ENCODE assay signal across 14 cellular contexts in the genomic region with DNA sequence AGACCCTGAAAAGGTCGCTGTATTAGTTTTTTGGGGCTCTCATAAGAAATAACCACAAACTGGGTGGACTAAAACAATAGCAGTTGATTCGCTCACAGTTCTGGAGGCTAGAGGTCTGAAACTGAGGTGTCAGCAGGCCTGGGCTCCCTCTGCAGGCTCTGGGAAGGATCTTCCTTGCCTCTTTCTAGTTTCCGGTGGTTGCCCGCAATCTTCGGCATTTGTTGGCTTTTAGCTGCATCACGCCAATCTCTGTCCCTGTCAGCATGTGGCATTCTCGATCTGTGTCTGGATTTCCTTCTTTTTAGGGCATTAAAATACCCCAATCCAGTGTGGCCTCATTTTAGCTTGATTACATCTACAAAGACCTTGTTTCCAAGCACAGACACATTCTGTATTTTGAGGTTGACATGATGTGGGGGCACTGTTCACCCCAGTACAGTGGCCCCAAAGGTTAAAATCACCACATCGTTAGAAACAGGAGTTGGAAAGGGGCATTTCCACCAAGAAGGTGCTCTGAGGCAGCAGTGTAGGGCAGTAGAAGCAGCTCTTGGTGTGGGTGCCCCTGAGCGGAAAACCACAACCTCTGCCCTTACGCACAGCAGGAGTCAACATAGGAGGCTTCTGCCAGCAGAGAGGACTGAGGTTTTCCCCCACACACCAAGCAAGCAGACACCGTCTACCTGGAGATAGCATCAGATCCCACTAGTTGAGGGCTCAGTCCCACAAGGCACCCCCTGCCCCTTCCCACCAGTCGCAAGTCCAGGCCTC. TPM values are rescaled to one million over a fixed set of nuclear protein-coding genes. Genes with fewer than 3 reads are reported as not detected.
DNase-seq lines count a peak whose midpoint lies in the region; ATAC-seq and TF ChIP-seq lines count a peak whose summit lies in the region.
"Had no signal": no experiment of that assay in that cellular context is flagged by ENCODE, and none has a peak within 500 bp of the region (broad histone marks: within the 10 kb centered on the region; RNA-seq: fewer than 3 reads in every experiment).

No MANE protein-coding gene starts in this region.

- H3K36me3 ChIP-seq in testis (ENCODE audit: low read depth, missing control alignments) = no peaks in the 10 kb centered on the region

- no peaks in the 10 kb centered on the region for H3K4me1 ChIP-seq in testis

- H3K9me3 ChIP-seq in T-helper 17 cell (ENCODE audit: control insufficient read depth, low read length, poor library complexity, severe bottlenecking) = no peaks in the 10 kb centered on the region
- no peaks in the 10 kb centered on the region for H3K9me3 ChIP-seq in testis
- H3K9me3 ChIP-seq: MG63 had no signal

- no peaks in the 10 kb centered on the region for H3K27me3 Mint-ChIP-seq in activated CD4-positive, alpha-beta T cell treated with anti-CD3 and anti-CD28 coated beads, Interleukin-2, amount 10 ng/mL, durations not matched to agents 7 days and 5 days
- no peaks in the 10 kb centered on the region for H3K27me3 Mint-ChIP-seq in T-helper 17 cell
- no peaks in the 10 kb centered on the region for H3K27me3 Mint-ChIP-seq in osteocyte (ENCODE audit: unreplicated experiment)
- H3K27me3 Mint-ChIP-seq: naive B cell had no signal

- H3K4me1 Mint-ChIP-seq in activated CD4-positive, alpha-beta T cell treated with anti-CD3 and anti-CD28 coated beads, Interleukin-2, amount 10 ng/mL, durations not matched to agents 7 days and 5 days = peaks cover 11% of the 10 kb centered on the region
- H3K4me1 Mint-ChIP-seq in T-helper 17 cell (peaks cover 24% of the 10 kb centered on the region), osteocyte (ENCODE audit: unreplicated experiment) (no peaks in the 10 kb centered on the region)

- peaks cover 3% of the 10 kb centered on the region for H3K9me3 Mint-ChIP-seq in activated CD4-positive, alpha-beta T cell treated with anti-CD3 and anti-CD28 coated beads, Interleukin-2, amount 10 ng/mL, durations not matched to agents 7 days and 5 days
- no peaks in the 10 kb centered on the region for H3K9me3 Mint-ChIP-seq in osteocyte (ENCODE audit: unreplicated experiment)
- H3K9me3 Mint-ChIP-seq: naive B cell had no signal

- peaks cover 77% of the 10 kb centered on the region for H3K36me3 Mint-ChIP-seq in activated CD4-positive, alpha-beta T cell treated with anti-CD3 and anti-CD28 coated beads, Interleukin-2, amount 10 ng/mL, durations not matched to agents 7 days and 5 days (ENCODE audit: low read depth)
- H3K36me3 Mint-ChIP-seq in T-helper 17 cell (ENCODE audit: low read depth) (peaks cover 17% of the 10 kb centered on the region), osteocyte (ENCODE audit: unreplicated experiment) (peaks cover 60% of the 10 kb centered on the region)

- 90% methylated on average over 12 of the region's 12 CpGs for WGBS in testis, 2 donors

- no peak for TF ChIP-seq POLR2A in testis (IDR thresholded peaks at IDR 0.05)
- no peak for TF ChIP-seq POLR2A in erythroblast (IDR thresholded peaks at IDR 0.05; ENCODE audit: low read length)

- H3K27me3 ChIP-seq in testis = no peaks in the 10 kb centered on the region
- H3K27me3 ChIP-seq: MG63 had no signal

- no peak overlapping the region for H3K27ac ChIP-seq in testis

- peak; percentile 95 for ATAC-seq in T-helper 17 cell
- ATAC-seq in GM18873 (IDR thresholded peaks at IDR 0.05; ENCODE audit: low FRiP score, unreplicated experiment) = no peak
- ATAC-seq: left cardiac atrium had no signal

- POLR2A ChIA-PET in activated CD4-positive, alpha-beta T cell treated with anti-CD3 and anti-CD28 coated beads, Interleukin-2, amount 10 ng/mL, durations not matched to agents 7 days and 5 days (lab: Charles Lee) = no interaction called here

- H3K4me3 ChIP-seq in testis = no peak overlapping the region
- H3K4me3 ChIP-seq: MG63 had no signal

- TF ChIP-seq CTCF in osteocyte (IDR thresholded peaks at IDR 0.05) (peak; percentile 25), testis (IDR thresholded peaks at IDR 0.05) (no peak)

- no peak overlapping the region for H3K4me3 Mint-ChIP-seq in activated CD4-positive, alpha-beta T cell treated with anti-CD3 and anti-CD28 coated beads, Interleukin-2, amount 10 ng/mL, durations not matched to agents 7 days and 5 days
- H3K4me3 Mint-ChIP-seq in T-helper 17 cell = peak overlapping the region; percentile 77
- no peak overlapping the region for H3K4me3 Mint-ChIP-seq in osteocyte (ENCODE audit: unreplicated experiment)
- H3K4me3 Mint-ChIP-seq: naive B cell had no signal

- CTCF ChIA-PET in activated CD4-positive, alpha-beta T cell treated with anti-CD3 and anti-CD28 coated beads, Interleukin-2, amount 10 ng/mL, durations not matched to agents 7 days and 5 days (lab: Charles Lee) = interaction anchor here (0.7 kb wide), 1 partner anchor 1237 kb away, joined by 3 read pairs; no protein-coding TSS in a partner anchor

- DNase-seq in activated CD4-positive, alpha-beta T cell treated with anti-CD3 and anti-CD28 coated beads, Interleukin-2, amount 10 ng/mL, durations not matched to agents 7 days and 5 days = no peak
- DNase-seq in activated CD4-positive, alpha-beta T cell treated with anti-CD3 and anti-CD28 coated beads, Interleukin-2, amount 50 U/mL, for 4 hours = no peak
- peak in 1 of 3 donors; percentile 26 for DNase-seq in T-helper 17 cell
- DNase-seq in cerebellar cortex (ENCODE audit: low spot score) = peak; percentile 30
- DNase-seq in osteocyte (ENCODE audit: extremely low spot score, unreplicated experiment) = no peak
- DNase-seq in testis = no peak
- DNase-seq in erythroblast (lab: John Stamatoyannopoulos, UW) = no peak
- DNase-seq: 8988T, head of caudate nucleus, left cardiac atrium, MG63, naive B cell, OCI-M1 had no signal

- intact Hi-C loops in testis (cut with DNase I; ENCODE audit: low total_unique reads) = no loop called here

- H3K27ac Mint-ChIP-seq in activated CD4-positive, alpha-beta T cell treated with anti-CD3 and anti-CD28 coated beads, Interleukin-2, amount 10 ng/mL, durations not matched to agents 7 days and 5 days = peak overlapping the region; percentile 66
- peak overlapping the region; percentile 89 for H3K27ac Mint-ChIP-seq in T-helper 17 cell
- H3K27ac Mint-ChIP-seq in osteocyte (ENCODE audit: unreplicated experiment) = no peak overlapping the region

RNA-seq across cellular contexts. Expression of a gene that starts 13.5 kb away (rescaled TPM):
- 10 to 100 TPM; 13.1 to 13.2 TPM for total RNA-seq in activated CD4-positive, alpha-beta T cell treated with anti-CD3 and anti-CD28 coated beads, Interleukin-2, amount 10 ng/mL, durations not matched to agents 7 days and 5 days
- total RNA-seq in T-helper 17 cell = 1 to 10 TPM; 7.9 to 8.4 TPM
- 9.0 and 11.5 TPM in 2 replicates for total RNA-seq in osteocyte
- 10 to 100 TPM; 19.5 to 24.5 TPM for total RNA-seq in testis
- polyA plus RNA-seq in testis (ENCODE audit: insufficient read depth, low read depth, low replicate concordance) = 15.9 TPM

RNA-seq across cellular contexts. Expression of a gene that starts 13.5 kb away (rescaled TPM):
- 1,000 to 10,000 TPM; 1,186 to 1,386 TPM for total RNA-seq in activated CD4-positive, alpha-beta T cell treated with anti-CD3 and anti-CD28 coated beads, Interleukin-2, amount 10 ng/mL, durations not matched to agents 7 days and 5 days
- 1,000 to 10,000 TPM; 1,506 to 1,597 TPM for total RNA-seq in T-helper 17 cell
- total RNA-seq in osteocyte = 1,078 and 1,108 TPM in 2 replicates
- total RNA-seq in testis = 100 to 1,000 TPM; 499 to 950 TPM
- polyA plus RNA-seq in testis (ENCODE audit: insufficient read depth, low read depth, low replicate concordance) = 1,237 TPM

RNA-seq across cellular contexts. Expression of a gene that starts 13.6 kb away (rescaled TPM):
- total RNA-seq in activated CD4-positive, alpha-beta T cell treated with anti-CD3 and anti-CD28 coated beads, Interleukin-2, amount 10 ng/mL, durations not matched to agents 7 days and 5 days = 10 to 100 TPM; 13.3 to 13.6 TPM
- total RNA-seq in T-helper 17 cell = 10 to 100 TPM; 19.6 to 22.2 TPM
- 23.5 and 26.0 TPM in 2 replicates for total RNA-seq in osteocyte
- 10 to 100 TPM; 20.5 to 22.0 TPM for total RNA-seq in testis
- polyA plus RNA-seq in testis (ENCODE audit: insufficient read depth, low read depth, low replicate concordance) = 9.9 TPM

RNA-seq across cellular contexts. Expression of a gene that starts 40.7 kb away (rescaled TPM):
- 1 to 10 TPM; 4.3 to 4.6 TPM for total RNA-seq in activated CD4-positive, alpha-beta T cell treated with anti-CD3 and anti-CD28 coated beads, Interleukin-2, amount 10 ng/mL, durations not matched to agents 7 days and 5 days
- 1 to 10 TPM; 3.0 to 4.3 TPM for total RNA-seq in T-helper 17 cell
- total RNA-seq in osteocyte = 18.2 and 18.7 TPM in 2 replicates
- total RNA-seq in testis = 10 to 100 TPM; 62.7 to 68.6 TPM
- 128 TPM for polyA plus RNA-seq in testis (ENCODE audit: insufficient read depth, low read depth, low replicate concordance)
